ENCODE assay signal across 26 cellular contexts in genomic region chr20:46237221-46237620, GRCh38.
"Had no signal": no experiment of that assay in that cellular context is flagged by ENCODE, and none has a peak within 500 bp of the region (broad histone marks: within the 10 kb centered on the region; RNA-seq: fewer than 3 reads in every experiment).

No MANE protein-coding gene starts in this region.

- H3K36me3 Mint-ChIP-seq: memory B cell; stimulated activated naive B cell treated with anti-CD40 and anti-IgM and Interleukin-4, amounts not matched to agents 10 μg/mL and 1 μg/mL and 100 μg/mL, for 72 hours had no signal

- H3K4me1 ChIP-seq: body of pancreas, heart right ventricle, uterus had no signal

- H3K9me3 Mint-ChIP-seq: activated B cell treated with CpG ODN at 0.5 μM for 24 hours; activated CD4-positive, alpha-beta memory T cell treated with anti-CD3 and anti-CD28 coated beads, Interleukin-2, amount 10 ng/mL, durations not matched to agents 7 days and 5 days; activated naive CD8-positive, alpha-beta T cell treated with anti-CD3 and anti-CD28 coated beads, Interleukin-2, amount 50 U/mL, for 24 hours; activated T-cell treated with anti-CD3 and anti-CD28 coated beads, Interleukin-2, amount 50 U/mL, for 72 hours; nephron; stimulated activated naive B cell treated with anti-CD40 and anti-IgM and Interleukin-4, amounts not matched to agents 10 μg/mL and 1 μg/mL and 100 μg/mL, for 72 hours had no signal

- H3K4me2 ChIP-seq: smooth muscle cell had no signal

- DNase-seq: activated B cell treated with CpG ODN at 0.5 μM for 24 hours; activated CD4-positive, alpha-beta memory T cell treated with anti-CD3 and anti-CD28 coated beads, Interleukin-2, amount 10 ng/mL, durations not matched to agents 7 days and 5 days; activated CD4-positive, alpha-beta T cell treated with anti-CD3 and anti-CD28 coated beads for 36 hours; activated effector memory CD4-positive, alpha-beta T cell treated with Interleukin-2 at 50 U/mL for 16 hours; activated naive CD4-positive, alpha-beta T cell treated with anti-CD3 and anti-CD28 coated beads, Interleukin-2, amount 50 U/mL, for 16 hours; activated naive CD8-positive, alpha-beta T cell treated with anti-CD3 and anti-CD28 coated beads, Interleukin-2, amount 50 U/mL, for 24 hours; activated T-cell treated with anti-CD3 and anti-CD28 coated beads, Interleukin-2, amount 50 U/mL, for 72 hours; anterior cingulate cortex; body of pancreas; cortex of kidney; erythroblast; foreskin fibroblast; heart right ventricle; left colon; nucleus accumbens; stimulated activated CD4-positive, alpha-beta T cell treated with anti-CD3 and anti-CD28 coated beads, Interleukin-2, amount 100 ng/mL, for 48 hours; stimulated activated CD8-positive, alpha-beta memory T cell treated with anti-CD3 and anti-CD28 coated beads, Interleukin-4, amount 100 ng/mL, for 48 hours; stimulated activated naive B cell treated with anti-CD40 and anti-IgM and Interleukin-4, amounts not matched to agents 10 μg/mL and 1 μg/mL and 100 μg/mL, for 72 hours; T-helper 9 cell; trophoblast cell; uterus had no signal

- H3K27ac Mint-ChIP-seq: activated B cell treated with CpG ODN at 0.5 μM for 24 hours; activated CD4-positive, alpha-beta memory T cell treated with anti-CD3 and anti-CD28 coated beads, Interleukin-2, amount 10 ng/mL, durations not matched to agents 7 days and 5 days; activated CD4-positive, alpha-beta T cell treated with anti-CD3 and anti-CD28 coated beads for 36 hours; activated naive CD8-positive, alpha-beta T cell treated with anti-CD3 and anti-CD28 coated beads, Interleukin-2, amount 50 U/mL, for 24 hours; activated T-cell treated with anti-CD3 and anti-CD28 coated beads, Interleukin-2, amount 50 U/mL, for 72 hours; memory B cell; nephron; stimulated activated naive B cell treated with anti-CD40 and anti-IgM and Interleukin-4, amounts not matched to agents 10 μg/mL and 1 μg/mL and 100 μg/mL, for 72 hours had no signal

- H3K27me3 ChIP-seq: body of pancreas, cardiac muscle cell, uterus had no signal

- H3K4me1 Mint-ChIP-seq: activated B cell treated with CpG ODN at 0.5 μM for 24 hours; activated CD4-positive, alpha-beta memory T cell treated with anti-CD3 and anti-CD28 coated beads, Interleukin-2, amount 10 ng/mL, durations not matched to agents 7 days and 5 days; activated CD4-positive, alpha-beta T cell treated with anti-CD3 and anti-CD28 coated beads for 36 hours; activated naive CD8-positive, alpha-beta T cell treated with anti-CD3 and anti-CD28 coated beads, Interleukin-2, amount 50 U/mL, for 24 hours; memory B cell; nephron; stimulated activated naive B cell treated with anti-CD40 and anti-IgM and Interleukin-4, amounts not matched to agents 10 μg/mL and 1 μg/mL and 100 μg/mL, for 72 hours had no signal

- ATAC-seq: activated CD4-positive, alpha-beta T cell treated with anti-CD3 and anti-CD28 coated beads for 36 hours; activated naive CD8-positive, alpha-beta T cell treated with anti-CD3 and anti-CD28 coated beads, Interleukin-2, amount 50 U/mL, for 24 hours; activated T-cell treated with anti-CD3 and anti-CD28 coated beads, Interleukin-2, amount 50 U/mL, for 72 hours; body of pancreas; heart right ventricle; left colon; sciatic nerve; stimulated activated naive B cell treated with anti-CD40 and anti-IgM and Interleukin-4, amounts not matched to agents 10 μg/mL and 1 μg/mL and 100 μg/mL, for 72 hours had no signal

- H3K4me3 Mint-ChIP-seq: activated B cell treated with CpG ODN at 0.5 μM for 24 hours; activated CD4-positive, alpha-beta memory T cell treated with anti-CD3 and anti-CD28 coated beads, Interleukin-2, amount 10 ng/mL, durations not matched to agents 7 days and 5 days; activated CD4-positive, alpha-beta T cell treated with anti-CD3 and anti-CD28 coated beads for 36 hours; activated naive CD8-positive, alpha-beta T cell treated with anti-CD3 and anti-CD28 coated beads, Interleukin-2, amount 50 U/mL, for 24 hours; activated T-cell treated with anti-CD3 and anti-CD28 coated beads, Interleukin-2, amount 50 U/mL, for 72 hours; memory B cell; nephron; stimulated activated naive B cell treated with anti-CD40 and anti-IgM and Interleukin-4, amounts not matched to agents 10 μg/mL and 1 μg/mL and 100 μg/mL, for 72 hours had no signal

- H3K27ac ChIP-seq: body of pancreas, cardiac muscle cell, heart right ventricle, uterus had no signal

- H3K9me3 ChIP-seq: body of pancreas, heart right ventricle, uterus had no signal

- H3K4me3 ChIP-seq: body of pancreas, cardiac muscle cell, heart right ventricle, smooth muscle cell, uterus had no signal

- H3K36me3 ChIP-seq: cardiac muscle cell, heart right ventricle, uterus had no signal
